Comparison of ENCODE assay signal across 10 cellular contexts in genomic region chr5:142246263-142246662, GRCh38.
DNase-seq lines count a peak whose midpoint lies in the region; ATAC-seq and TF ChIP-seq lines count a peak whose summit lies in the region.
"Had no signal": no experiment of that assay in that cellular context is flagged by ENCODE, and none has a peak within 500 bp of the region (broad histone marks: within the 10 kb centered on the region; RNA-seq: fewer than 3 reads in every experiment).

No MANE protein-coding gene starts in this region.

- intact Hi-C loops in tibial artery (cut with DNase I; ENCODE audit: low total_unique reads), result no loop called here

- peak overlapping the region; percentile 61 for H3K27ac ChIP-seq in hepatocyte
- peak overlapping the region; percentile 55 to 83 for H3K27ac ChIP-seq in tibial artery

- H3K9me3 Mint-ChIP-seq in brain, result peaks cover 0 to 9% (median 5%) of the 10 kb centered on the region in 5 experiments

- WGBS in hepatocyte (ENCODE audit: low lambda C conversion rate, missing lambda C conversion rate), result 77% methylated on average over 9 of the region's 9 CpGs

- no peaks in the 10 kb centered on the region for H3K9me3 ChIP-seq in hepatocyte (ENCODE audit: low read depth)
- no peaks in the 10 kb centered on the region for H3K9me3 ChIP-seq in tibial artery

- no peak overlapping the region for H2AFZ ChIP-seq in hepatocyte

- H3K36me3 ChIP-seq in hepatocyte (replicated peaks; ENCODE audit: insufficient read depth, low read depth) (no peaks in the 10 kb centered on the region), tibial artery (no peaks in the 10 kb centered on the region)

- no peak for TF ChIP-seq CTCF in brain (conservative IDR thresholded peaks at IDR 0.05)
- TF ChIP-seq CTCF in hepatocyte (IDR thresholded peaks at IDR 0.05; ENCODE audit: poor library complexity), result no peak
- TF ChIP-seq CTCF in tibial artery (IDR thresholded peaks at IDR 0.05), result no peak

- no peaks in the 10 kb centered on the region for H4K20me1 ChIP-seq in hepatocyte (ENCODE audit: insufficient read depth, poor library complexity, severe bottlenecking)

- H3K36me3 Mint-ChIP-seq in brain, result no peaks in the 10 kb centered on the region

- H3K27me3 Mint-ChIP-seq in brain, result peaks cover 10% of the 10 kb centered on the region

- H3K4me3 ChIP-seq in hepatocyte (no peak overlapping the region), tibial artery (no peak overlapping the region)

- ATAC-seq in stimulated activated naive CD8-positive, alpha-beta T cell treated with anti-CD3 and anti-CD28 coated beads, Interleukin-15, Interleukin-2, amounts not matched to agents 100 U/mL and 50 U/mL, for 24 hours, result no peak

- H3K9me2 ChIP-seq in hepatocyte (replicated peaks; ENCODE audit: insufficient read depth), result no peaks in the 10 kb centered on the region

- H3K27ac Mint-ChIP-seq in brain, result peak overlapping the region in 3 of 5 experiments; percentile 82 to 95 (median 83)

- peaks cover 7% of the 10 kb centered on the region for H3K4me1 ChIP-seq in hepatocyte (ENCODE audit: insufficient read depth)
- peaks cover 0 to 55% (median 34%) of the 10 kb centered on the region in 4 donors for H3K4me1 ChIP-seq in tibial artery

- no peak overlapping the region for H3K4me3 Mint-ChIP-seq in brain

- H3K4me1 Mint-ChIP-seq in brain, result peaks cover 16% of the 10 kb centered on the region

- H3K27me3 ChIP-seq in hepatocyte (no peaks in the 10 kb centered on the region), tibial artery (no peaks in the 10 kb centered on the region)

- H3K79me2 ChIP-seq in hepatocyte, result no peaks in the 10 kb centered on the region

- H3K4me2 ChIP-seq in hepatocyte, result no peak overlapping the region

- DNase-seq in HS-27A (ENCODE audit: low read depth) (peak; percentile 12), hepatocyte (ENCODE audit: low spot score) (no peak), tibial artery (peak; percentile 66 to 86), hepatic stellate cell (ENCODE audit: low spot score) (no peak)
- no peak for DNase-seq in stimulated activated naive CD8-positive, alpha-beta T cell treated with anti-CD3 and anti-CD28 coated beads, Interleukin-15, Interleukin-2, amounts not matched to agents 100 U/mL and 50 U/mL, for 24 hours
- no peak for DNase-seq in activated CD4-positive, alpha-beta T cell treated with anti-CD3 and anti-CD28 coated beads, Interleukin-2, amount 50 U/mL, for 4 hours
- DNase-seq: activated naive CD4-positive, alpha-beta T cell treated with anti-CD3 and anti-CD28 coated beads, Interleukin-2, amount 50 U/mL, for 16 hours; NCI-H1930; stimulated activated CD4-positive, alpha-beta T cell treated with anti-CD3 and anti-CD28 coated beads, Interleukin-15, amount 100 ng/mL, for 24 hours had no signal

Comparison
In these comparisons a context has a peak if more than half of its experiments do, and no peak if none do; other contexts are left out.
1. DNase-seq: peak in HS-27A (single experiment) and tibial artery (2 of 2); none in hepatocyte (single experiment), stimulated activated naive CD8-positive, alpha-beta T cell treated with anti-CD3 and anti-CD28 coated beads, Interleukin-15, Interleukin-2, amounts not matched to agents 100 U/mL and 50 U/mL, for 24 hours (single experiment), hepatic stellate cell (single experiment) and activated CD4-positive, alpha-beta T cell treated with anti-CD3 and anti-CD28 coated beads, Interleukin-2, amount 50 U/mL, for 4 hours (0 of 2).